Comparison of ENCODE assay signal across 6 cellular contexts in the genomic region with DNA sequence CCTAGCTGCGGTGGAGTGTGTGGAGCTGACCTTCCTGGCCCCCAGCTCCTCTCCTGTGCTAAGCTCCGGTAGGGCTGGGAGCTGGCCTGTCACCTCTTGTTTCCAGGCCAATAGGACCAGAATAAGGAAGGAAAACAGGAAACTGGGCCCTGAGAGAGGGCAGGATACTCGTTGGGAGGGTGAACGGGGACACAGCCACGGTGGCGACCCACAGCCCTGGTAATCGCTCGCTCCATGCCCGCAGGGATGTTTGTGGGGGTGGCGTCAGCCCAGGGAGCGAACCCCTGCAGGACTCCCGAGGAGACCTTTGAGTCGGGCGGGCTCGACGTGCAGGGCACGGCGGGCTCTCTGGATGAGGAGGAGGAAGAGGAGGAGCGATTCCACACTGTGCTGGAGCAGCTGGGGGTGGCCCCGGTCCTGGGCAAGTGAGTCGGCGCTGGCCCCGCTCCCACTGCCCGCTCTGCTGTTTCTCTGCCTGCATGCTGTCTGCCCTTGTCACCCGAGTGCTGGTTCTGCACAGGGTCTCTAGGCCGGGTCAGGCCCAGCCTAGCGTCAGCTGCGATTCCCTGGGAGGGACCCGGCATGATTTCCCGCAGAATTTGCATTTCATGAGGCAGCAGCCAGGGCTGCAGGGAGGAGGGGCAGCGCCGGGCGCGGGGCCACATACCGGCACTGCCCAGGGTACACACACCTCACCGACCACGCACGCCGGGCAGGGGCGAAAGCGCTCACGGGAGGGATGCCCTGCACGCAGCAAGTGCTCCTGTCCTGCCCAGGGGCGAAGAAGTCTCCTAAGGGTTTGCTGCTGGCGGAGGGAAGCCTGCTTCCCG. TPM values are rescaled to one million over a fixed set of nuclear protein-coding genes. Genes with fewer than 3 reads are reported as not detected.
DNase-seq lines count a peak whose midpoint lies in the region; ATAC-seq and TF ChIP-seq lines count a peak whose summit lies in the region.

No MANE protein-coding gene starts in this region.

- H3K9me3 ChIP-seq in right atrium auricular region: no peaks in the 10 kb centered on the region

- no peak for ATAC-seq in GM18870 (IDR thresholded peaks at IDR 0.05; ENCODE audit: unreplicated experiment)
- ATAC-seq in HG02840 (IDR thresholded peaks at IDR 0.05; ENCODE audit: low FRiP score, unreplicated experiment): no peak

- peak overlapping the region; percentile 22 to 53 for H3K4me3 ChIP-seq in right atrium auricular region

- no peaks in the 10 kb centered on the region for H3K27me3 ChIP-seq in right atrium auricular region

- POLR2A ChIA-PET in activated CD4-positive, alpha-beta T cell treated with anti-CD3 and anti-CD28 coated beads, Interleukin-2, amount 10 ng/mL, durations not matched to agents 7 days and 5 days (lab: Charles Lee): no interaction called here

- peak overlapping the region; percentile 45 to 75 for H3K27ac ChIP-seq in right atrium auricular region

- no peak for DNase-seq in activated CD4-positive, alpha-beta T cell treated with anti-CD3 and anti-CD28 coated beads, Interleukin-2, amount 10 ng/mL, durations not matched to agents 24 days and 14 days
- no peak for DNase-seq in activated CD4-positive, alpha-beta T cell treated with anti-CD3 and anti-CD28 coated beads, Interleukin-2, amount 10 ng/mL, durations not matched to agents 7 days and 5 days
- DNase-seq in right atrium auricular region (ENCODE audit: low spot score) (no peak), type B pancreatic cell (ENCODE audit: extremely low spot score, unreplicated experiment) (no peak)

- peaks cover 44% of the 10 kb centered on the region for H3K27me3 Mint-ChIP-seq in activated CD4-positive, alpha-beta T cell treated with anti-CD3 and anti-CD28 coated beads, Interleukin-2, amount 10 ng/mL, durations not matched to agents 24 days and 14 days
- H3K27me3 Mint-ChIP-seq in activated CD4-positive, alpha-beta T cell treated with anti-CD3 and anti-CD28 coated beads, Interleukin-2, amount 10 ng/mL, durations not matched to agents 7 days and 5 days: peaks cover 46% of the 10 kb centered on the region
- H3K27me3 Mint-ChIP-seq in type B pancreatic cell: peaks cover 45% of the 10 kb centered on the region

- H3K4me1 ChIP-seq in right atrium auricular region: peaks cover 0 to 84% of the 10 kb centered on the region in 2 donors

- intact Hi-C loops in activated CD4-positive, alpha-beta T cell treated with anti-CD3 and anti-CD28 coated beads, Interleukin-2, amount 10 ng/mL, durations not matched to agents 24 days and 14 days (cut with micrococcal nuclease): no loop called here

- H3K36me3 Mint-ChIP-seq in activated CD4-positive, alpha-beta T cell treated with anti-CD3 and anti-CD28 coated beads, Interleukin-2, amount 10 ng/mL, durations not matched to agents 24 days and 14 days (ENCODE audit: low read depth): peaks cover 8% of the 10 kb centered on the region
- peaks cover 7% of the 10 kb centered on the region for H3K36me3 Mint-ChIP-seq in activated CD4-positive, alpha-beta T cell treated with anti-CD3 and anti-CD28 coated beads, Interleukin-2, amount 10 ng/mL, durations not matched to agents 7 days and 5 days (ENCODE audit: low read depth)
- no peaks in the 10 kb centered on the region for H3K36me3 Mint-ChIP-seq in type B pancreatic cell

- TF ChIP-seq CTCF in right atrium auricular region (IDR thresholded peaks at IDR 0.05): no peak
- no peak for TF ChIP-seq CTCF in type B pancreatic cell (conservative IDR thresholded peaks at IDR 0.05)

- H3K36me3 ChIP-seq in right atrium auricular region: peaks cover 10% of the 10 kb centered on the region

- H3K4me1 Mint-ChIP-seq in activated CD4-positive, alpha-beta T cell treated with anti-CD3 and anti-CD28 coated beads, Interleukin-2, amount 10 ng/mL, durations not matched to agents 24 days and 14 days: peaks cover 31% of the 10 kb centered on the region
- peaks cover 46% of the 10 kb centered on the region for H3K4me1 Mint-ChIP-seq in activated CD4-positive, alpha-beta T cell treated with anti-CD3 and anti-CD28 coated beads, Interleukin-2, amount 10 ng/mL, durations not matched to agents 7 days and 5 days
- H3K4me1 Mint-ChIP-seq in type B pancreatic cell (ENCODE audit: unreplicated experiment): peaks cover 10% of the 10 kb centered on the region

- no peaks in the 10 kb centered on the region for H3K9me3 Mint-ChIP-seq in activated CD4-positive, alpha-beta T cell treated with anti-CD3 and anti-CD28 coated beads, Interleukin-2, amount 10 ng/mL, durations not matched to agents 24 days and 14 days
- H3K9me3 Mint-ChIP-seq in activated CD4-positive, alpha-beta T cell treated with anti-CD3 and anti-CD28 coated beads, Interleukin-2, amount 10 ng/mL, durations not matched to agents 7 days and 5 days: no peaks in the 10 kb centered on the region
- H3K9me3 Mint-ChIP-seq in type B pancreatic cell: no peaks in the 10 kb centered on the region

- H3K4me3 Mint-ChIP-seq in activated CD4-positive, alpha-beta T cell treated with anti-CD3 and anti-CD28 coated beads, Interleukin-2, amount 10 ng/mL, durations not matched to agents 24 days and 14 days: peak overlapping the region; percentile 55
- H3K4me3 Mint-ChIP-seq in activated CD4-positive, alpha-beta T cell treated with anti-CD3 and anti-CD28 coated beads, Interleukin-2, amount 10 ng/mL, durations not matched to agents 7 days and 5 days: no peak overlapping the region
- peak overlapping the region; percentile 59 for H3K4me3 Mint-ChIP-seq in type B pancreatic cell

- H3K27ac Mint-ChIP-seq in activated CD4-positive, alpha-beta T cell treated with anti-CD3 and anti-CD28 coated beads, Interleukin-2, amount 10 ng/mL, durations not matched to agents 24 days and 14 days: no peak overlapping the region
- H3K27ac Mint-ChIP-seq in activated CD4-positive, alpha-beta T cell treated with anti-CD3 and anti-CD28 coated beads, Interleukin-2, amount 10 ng/mL, durations not matched to agents 7 days and 5 days: no peak overlapping the region
- H3K27ac Mint-ChIP-seq in type B pancreatic cell: peak overlapping the region; percentile 29

- CTCF ChIA-PET in activated CD4-positive, alpha-beta T cell treated with anti-CD3 and anti-CD28 coated beads, Interleukin-2, amount 10 ng/mL, durations not matched to agents 7 days and 5 days (lab: Charles Lee): interaction anchor here (1.4 to 2.2 kb wide), 2 partner anchors 10 to 14 kb away, joined by 4 to 6 read pairs; partner anchors contain the start of genes PNPLA2, POLR2L and TSPAN4

RNA-seq across cellular contexts. Expression of gene CRACR2B, which starts 1.6 kb away (rescaled TPM):
- 1.5 and 3.0 TPM in 2 replicates for total RNA-seq in activated CD4-positive, alpha-beta T cell treated with anti-CD3 and anti-CD28 coated beads, Interleukin-2, amount 10 ng/mL, durations not matched to agents 24 days and 14 days
- total RNA-seq in activated CD4-positive, alpha-beta T cell treated with anti-CD3 and anti-CD28 coated beads, Interleukin-2, amount 10 ng/mL, durations not matched to agents 7 days and 5 days: 1 to 10 TPM; 7.7 to 8.1 TPM
- 10 to 100 TPM; 15.6 to 29.7 TPM for total RNA-seq in right atrium auricular region
- total RNA-seq in type B pancreatic cell (ENCODE audit: low replicate concordance): 10.3 and 19.3 TPM in 2 replicates

RNA-seq across cellular contexts. Expression of gene CD151, which starts 3.4 kb away (rescaled TPM):
- total RNA-seq in activated CD4-positive, alpha-beta T cell treated with anti-CD3 and anti-CD28 coated beads, Interleukin-2, amount 10 ng/mL, durations not matched to agents 24 days and 14 days: 81.0 and 87.3 TPM in 2 replicates
- 10 to 100 TPM; 35.4 to 37.6 TPM for total RNA-seq in activated CD4-positive, alpha-beta T cell treated with anti-CD3 and anti-CD28 coated beads, Interleukin-2, amount 10 ng/mL, durations not matched to agents 7 days and 5 days
- total RNA-seq in right atrium auricular region (100 to 1,000 TPM; 322 to 710 TPM), type B pancreatic cell (ENCODE audit: low replicate concordance) (126 and 128 TPM in 2 replicates)

RNA-seq across cellular contexts. Expression of gene PNPLA2, which starts 10.6 kb away (rescaled TPM):
- total RNA-seq in activated CD4-positive, alpha-beta T cell treated with anti-CD3 and anti-CD28 coated beads, Interleukin-2, amount 10 ng/mL, durations not matched to agents 24 days and 14 days: 55.0 and 56.4 TPM in 2 replicates
- 10 to 100 TPM; 68.9 to 71.9 TPM for total RNA-seq in activated CD4-positive, alpha-beta T cell treated with anti-CD3 and anti-CD28 coated beads, Interleukin-2, amount 10 ng/mL, durations not matched to agents 7 days and 5 days
- total RNA-seq in right atrium auricular region: 100 to 1,000 TPM in 1 of 2 donors, 10 to 100 TPM in 1; 94.4 to 123 TPM
- 47.8 and 55.6 TPM in 2 replicates for total RNA-seq in type B pancreatic cell (ENCODE audit: low replicate concordance)

RNA-seq across cellular contexts. Expression of gene POLR2L, which starts 13.0 kb away (rescaled TPM):
- total RNA-seq in activated CD4-positive, alpha-beta T cell treated with anti-CD3 and anti-CD28 coated beads, Interleukin-2, amount 10 ng/mL, durations not matched to agents 24 days and 14 days: 113 and 117 TPM in 2 replicates
- 10 to 100 TPM; 90.3 to 96.0 TPM for total RNA-seq in activated CD4-positive, alpha-beta T cell treated with anti-CD3 and anti-CD28 coated beads, Interleukin-2, amount 10 ng/mL, durations not matched to agents 7 days and 5 days
- total RNA-seq in right atrium auricular region: 100 to 1,000 TPM in 1 of 2 donors, 10 to 100 TPM in 1; 54.5 to 132 TPM
- 106 and 134 TPM in 2 replicates for total RNA-seq in type B pancreatic cell (ENCODE audit: low replicate concordance)

RNA-seq across cellular contexts. Expression of gene TSPAN4, which starts 13.3 kb away (rescaled TPM):
- total RNA-seq in activated CD4-positive, alpha-beta T cell treated with anti-CD3 and anti-CD28 coated beads, Interleukin-2, amount 10 ng/mL, durations not matched to agents 24 days and 14 days: 14.8 and 15.1 TPM in 2 replicates
- total RNA-seq in activated CD4-positive, alpha-beta T cell treated with anti-CD3 and anti-CD28 coated beads, Interleukin-2, amount 10 ng/mL, durations not matched to agents 7 days and 5 days: 1 to 10 TPM; 7.7 to 7.9 TPM
- total RNA-seq in right atrium auricular region: 10 to 100 TPM; 37.2 to 81.0 TPM
- 12.8 and 43.2 TPM in 2 replicates for total RNA-seq in type B pancreatic cell (ENCODE audit: low replicate concordance)
